9 cellular contexts compared by ENCODE assay signal in the genomic region with DNA sequence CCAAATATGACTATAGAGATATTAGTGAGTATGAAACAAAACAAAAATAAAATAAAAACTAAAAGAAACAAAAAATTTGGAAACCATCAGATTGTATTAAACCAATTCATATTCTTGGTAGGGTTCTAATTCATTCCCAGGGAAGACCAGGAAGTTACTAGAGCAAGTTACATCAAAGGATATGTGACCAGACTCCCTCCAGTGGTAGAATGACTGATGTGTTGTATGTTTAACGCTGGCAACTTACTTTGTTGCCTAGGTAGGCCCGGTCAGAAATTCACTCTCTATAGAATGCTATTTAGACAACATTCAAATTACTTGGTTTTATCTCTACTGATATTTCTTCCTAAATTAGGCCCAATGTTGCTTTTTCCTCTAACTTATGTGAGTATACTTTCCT. TPM values are rescaled to one million over a fixed set of nuclear protein-coding genes. Genes with fewer than 3 reads are reported as not detected.
A peak's percentile ranks its signal among the peaks of the same experiment; 100 is the strongest.
DNase-seq lines count a peak whose midpoint lies in the region; ATAC-seq and TF ChIP-seq lines count a peak whose summit lies in the region.
"Had no signal": no experiment of that assay in that cellular context is flagged by ENCODE, and none has a peak within 500 bp of the region (broad histone marks: within the 10 kb centered on the region; RNA-seq: fewer than 3 reads in every experiment).

No MANE protein-coding gene starts in this region.

- peaks cover 6% of the 10 kb centered on the region for H3K9me3 Mint-ChIP-seq in activated naive CD4-positive, alpha-beta T cell treated with anti-CD3 and anti-CD28 coated beads for 36 hours

- H3K4me1 Mint-ChIP-seq in T-helper 17 cell, result no peaks in the 10 kb centered on the region
- peaks cover 5% of the 10 kb centered on the region for H3K4me1 Mint-ChIP-seq in activated naive CD4-positive, alpha-beta T cell treated with anti-CD3 and anti-CD28 coated beads for 36 hours (ENCODE audit: low read depth)

- DNase-seq in D341Med (ENCODE audit: low spot score), result peak; percentile 70
- DNase-seq in NCI-H146 treated with DMSO at 0.1 percent for 48 hours (lab: John Stamatoyannopoulos, UW; ENCODE audit: unreplicated experiment), result peak; percentile 34
- DNase-seq in astrocyte of the cerebellum (ENCODE audit: low read depth), result peak; percentile 68
- DNase-seq in kidney epithelial cell (ENCODE audit: low read depth), result peak; percentile 34
- no peak for DNase-seq in T-helper 17 cell
- no peak for DNase-seq in activated naive CD4-positive, alpha-beta T cell treated with anti-CD3 and anti-CD28 coated beads for 36 hours

- ATAC-seq in GM21723 (IDR thresholded peaks at IDR 0.05; ENCODE audit: unreplicated experiment) (peak; percentile 87), GM21390 (IDR thresholded peaks at IDR 0.05; ENCODE audit: unreplicated experiment) (no peak), T-helper 17 cell (no peak)
- ATAC-seq: K562 had no signal

- TF ChIP-seq CTCF in astrocyte of the cerebellum (IDR thresholded peaks at IDR 0.05; ENCODE audit: low read depth, low read length, missing control alignments), result peak; percentile 66
- peak; percentile 60 for TF ChIP-seq CTCF in kidney epithelial cell (IDR thresholded peaks at IDR 0.05; ENCODE audit: insufficient read depth, low read length, poor library complexity, severe bottlenecking)

- H3K4me3 Mint-ChIP-seq in T-helper 17 cell, result no peak overlapping the region
- no peak overlapping the region for H3K4me3 Mint-ChIP-seq in activated naive CD4-positive, alpha-beta T cell treated with anti-CD3 and anti-CD28 coated beads for 36 hours

- intact Hi-C loops in activated naive CD4-positive, alpha-beta T cell treated with anti-CD3 and anti-CD28 coated beads for 36 hours (cut with micrococcal nuclease), result loop anchor here (2.0 kb wide), 1 partner anchor 229 kb away; no protein-coding TSS in a partner anchor

- in situ Hi-C loops in astrocyte of the cerebellum (cut with HindIII; ENCODE audit: low sequenced_read_pairs), result loop anchor here (25.0 kb wide), 2 partner anchors 219 to 394 kb away; no protein-coding TSS in a partner anchor

- H3K36me3 ChIP-seq in kidney epithelial cell (ENCODE audit: control insufficient read depth, insufficient read depth, low read length), result no peaks in the 10 kb centered on the region

- H3K36me3 Mint-ChIP-seq in T-helper 17 cell (ENCODE audit: low read depth), result peaks cover 4% of the 10 kb centered on the region
- peaks cover 3% of the 10 kb centered on the region for H3K36me3 Mint-ChIP-seq in activated naive CD4-positive, alpha-beta T cell treated with anti-CD3 and anti-CD28 coated beads for 36 hours (ENCODE audit: low read depth)

- CTCF ChIA-PET in activated naive CD4-positive, alpha-beta T cell treated with anti-CD3 and anti-CD28 coated beads for 36 hours (lab: Charles Lee), result no interaction called here

- H3K4me3 ChIP-seq in astrocyte of the cerebellum (ENCODE audit: low read depth, low read length) (no peak overlapping the region), kidney epithelial cell (ENCODE audit: low read depth, low read length) (no peak overlapping the region)
- H3K4me3 ChIP-seq: K562 had no signal

- H3K27me3 ChIP-seq in kidney epithelial cell (ENCODE audit: control insufficient read depth, insufficient read depth, low read length), result peaks cover 6% of the 10 kb centered on the region

- no peaks in the 10 kb centered on the region for H3K27me3 Mint-ChIP-seq in T-helper 17 cell
- peaks cover 12% of the 10 kb centered on the region for H3K27me3 Mint-ChIP-seq in activated naive CD4-positive, alpha-beta T cell treated with anti-CD3 and anti-CD28 coated beads for 36 hours (ENCODE audit: low read depth)

- no peaks in the 10 kb centered on the region for H3K9me3 ChIP-seq in T-helper 17 cell (ENCODE audit: control insufficient read depth, low read length, poor library complexity, severe bottlenecking)

- no peak overlapping the region for H3K27ac Mint-ChIP-seq in T-helper 17 cell
- no peak overlapping the region for H3K27ac Mint-ChIP-seq in activated naive CD4-positive, alpha-beta T cell treated with anti-CD3 and anti-CD28 coated beads for 36 hours

RNA-seq across cellular contexts. Expression of gene PHYHIPL, which starts 5.2 kb away (rescaled TPM):
- total RNA-seq in kidney epithelial cell, result 0.17 TPM in 1 of 2 replicates, not detected in the other
- not detected for total RNA-seq in T-helper 17 cell
- not detected for total RNA-seq in activated naive CD4-positive, alpha-beta T cell treated with anti-CD3 and anti-CD28 coated beads for 36 hours
- total RNA-seq: K562 had no signal

Comparison
In these comparisons a context has a peak if more than half of its experiments do, and no peak if none do; other contexts are left out.
1. DNase-seq: peak in D341Med (single experiment), NCI-H146 treated with DMSO at 0.1 percent for 48 hours (single experiment), astrocyte of the cerebellum (single experiment) and kidney epithelial cell (single experiment); none in T-helper 17 cell (0 of 3) and activated naive CD4-positive, alpha-beta T cell treated with anti-CD3 and anti-CD28 coated beads for 36 hours (single experiment).